In genomic region chr5:9124071-9124470, GRCh38 we compare ENCODE assay signal across 20 cellular contexts.
A peak's percentile ranks its signal among the peaks of the same experiment; 100 is the strongest.
DNase-seq lines count a peak whose midpoint lies in the region; ATAC-seq and TF ChIP-seq lines count a peak whose summit lies in the region.
"Had no signal": no experiment of that assay in that cellular context is flagged by ENCODE, and none has a peak within 500 bp of the region (broad histone marks: within the 10 kb centered on the region; RNA-seq: fewer than 3 reads in every experiment).

No MANE protein-coding gene starts in this region.

- H3K4me1 ChIP-seq in lower lobe of right lung (no peaks in the 10 kb centered on the region), stomach (peaks cover 4 to 17% (median 11%) of the 10 kb centered on the region in 4 donors)
- H3K4me1 ChIP-seq: BE2C had no signal

- TF ChIP-seq EP300 in stomach (IDR thresholded peaks at IDR 0.05) = no peak

- TF ChIP-seq CTCF in chondrocyte (IDR thresholded peaks at IDR 0.05) (no peak), lower lobe of right lung (IDR thresholded peaks at IDR 0.05) (no peak), stomach (IDR thresholded peaks at IDR 0.05) (no peak)

- ATAC-seq in lower lobe of right lung (peak; percentile 41 to 68), HG02870 (IDR thresholded peaks at IDR 0.05; ENCODE audit: unreplicated experiment) (no peak), Right ventricle myocardium superior (ENCODE audit: poor library complexity) (no peak)
- ATAC-seq in stimulated activated naive CD8-positive, alpha-beta T cell treated with anti-CD3 and anti-CD28 coated beads, Interleukin-15, Interleukin-2, amounts not matched to agents 100 U/mL and 50 U/mL, for 24 hours = no peak
- ATAC-seq: GM12878, HepG2 had no signal

- WGBS in stomach, 5 donors = 32 to 68% (median 38%) methylated on average over 3 of the region's 3 CpGs

- H3K9me3 Mint-ChIP-seq in chondrocyte (ENCODE audit: low read depth) = no peaks in the 10 kb centered on the region
- H3K9me3 Mint-ChIP-seq: H9 had no signal

- no peak for TF ChIP-seq POLR2A in stomach (IDR thresholded peaks at IDR 0.05)

- H3K27me3 ChIP-seq in lower lobe of right lung (ENCODE audit: low read depth) (no peaks in the 10 kb centered on the region), stomach (no peaks in the 10 kb centered on the region)
- H3K27me3 ChIP-seq: BE2C had no signal

- no peak overlapping the region for H3K27ac ChIP-seq in lower lobe of right lung
- no peak overlapping the region for H3K27ac ChIP-seq in stomach

- H3K9me3 ChIP-seq in lower lobe of right lung = no peaks in the 10 kb centered on the region
- H3K9me3 ChIP-seq in stomach = no peaks in the 10 kb centered on the region
- H3K9me3 ChIP-seq: BE2C had no signal

- no peaks in the 10 kb centered on the region for H3K27me3 Mint-ChIP-seq in chondrocyte (ENCODE audit: low read depth)
- H3K27me3 Mint-ChIP-seq: CD4-positive, CD25-positive, alpha-beta regulatory T cell; CD8-positive, alpha-beta memory T cell had no signal

- H3K36me3 ChIP-seq in lower lobe of right lung = no peaks in the 10 kb centered on the region
- no peaks in the 10 kb centered on the region for H3K36me3 ChIP-seq in stomach
- H3K36me3 ChIP-seq: BE2C had no signal

- peaks cover 26% of the 10 kb centered on the region for H3K36me3 Mint-ChIP-seq in chondrocyte (ENCODE audit: low read depth)
- H3K36me3 Mint-ChIP-seq: CD4-positive, CD25-positive, alpha-beta regulatory T cell; CD8-positive, alpha-beta memory T cell had no signal

- no peak for DNase-seq in chondrocyte (ENCODE audit: low spot score)
- no peak for DNase-seq in lower lobe of right lung
- DNase-seq in stomach = peak; percentile 31
- DNase-seq in stimulated activated naive CD8-positive, alpha-beta T cell treated with anti-CD3 and anti-CD28 coated beads, Interleukin-15, Interleukin-2, amounts not matched to agents 100 U/mL and 50 U/mL, for 24 hours = no peak
- DNase-seq in NCI-H345 (lab: John Stamatoyannopoulos, UW) = no peak
- no peak for DNase-seq in Right ventricle myocardium superior
- DNase-seq: ACHN; BE2C; C1 segment of cervical spinal cord; CD4-positive, CD25-positive, alpha-beta regulatory T cell; CD8-positive, alpha-beta memory T cell; COR-L47; DMS 273 treated with DMSO at 0.1 percent for 48 hours; DND-41; EL; H9 had no signal

- H3K4me3 ChIP-seq in lower lobe of right lung (no peak overlapping the region), stomach (no peak overlapping the region)
- H3K4me3 ChIP-seq: GM12878 had no signal

- H3K4me3 Mint-ChIP-seq in chondrocyte (ENCODE audit: unreplicated experiment) = no peak overlapping the region
- H3K4me3 Mint-ChIP-seq: CD4-positive, CD25-positive, alpha-beta regulatory T cell; H9; IgD-negative memory B cell had no signal

- H3K4me1 Mint-ChIP-seq in chondrocyte (ENCODE audit: low read depth) = peaks cover 8% of the 10 kb centered on the region
- H3K4me1 Mint-ChIP-seq: CD4-positive, CD25-positive, alpha-beta regulatory T cell; CD8-positive, alpha-beta memory T cell; H9; IgD-negative memory B cell had no signal

- H3K27ac Mint-ChIP-seq in chondrocyte (ENCODE audit: unreplicated experiment) = peak overlapping the region; percentile 24
- H3K27ac Mint-ChIP-seq: CD4-positive, CD25-positive, alpha-beta regulatory T cell; CD8-positive, alpha-beta memory T cell; H9 had no signal

- intact Hi-C loops in lower lobe of right lung (cut with DNase I) = no loop called here
- intact Hi-C loops in stomach (cut with DNase I; ENCODE audit: low total_unique reads) = no loop called here
- intact Hi-C loops in Right ventricle myocardium superior (cut with DNase I) = no loop called here

Comparison
In these comparisons a context has a peak if more than half of its experiments do, and no peak if none do; other contexts are left out.
1. ATAC-seq: peak in lower lobe of right lung (2 of 2); none in HG02870 (single experiment), stimulated activated naive CD8-positive, alpha-beta T cell treated with anti-CD3 and anti-CD28 coated beads, Interleukin-15, Interleukin-2, amounts not matched to agents 100 U/mL and 50 U/mL, for 24 hours (single experiment) and Right ventricle myocardium superior (single experiment).